ENCODE assay signal across 6 cellular contexts in the genomic region with DNA sequence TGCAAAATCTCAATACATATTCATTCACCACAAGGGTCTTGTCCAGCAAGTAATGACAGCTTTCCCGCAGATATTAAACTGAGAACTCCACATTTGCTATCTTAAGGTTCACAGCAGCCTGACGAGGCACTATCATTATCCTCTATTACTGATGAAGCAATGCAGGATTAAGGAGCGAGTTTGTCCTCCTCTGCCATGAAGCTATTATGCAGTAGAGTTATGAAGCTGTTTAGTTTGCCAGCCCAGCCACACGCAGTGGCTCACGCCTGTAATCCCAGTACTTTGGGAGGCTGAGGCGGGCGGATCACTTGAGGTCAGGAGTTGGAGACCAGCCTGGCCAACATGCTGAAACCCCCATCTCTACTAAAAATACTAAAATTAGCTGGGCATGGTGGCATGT. TPM values are rescaled to one million over a fixed set of nuclear protein-coding genes. Genes with fewer than 3 reads are reported as not detected.
DNase-seq lines count a peak whose midpoint lies in the region; ATAC-seq, FAIRE-seq and TF ChIP-seq lines count a peak whose summit lies in the region.
"Not testable (repeated sequence)": the region's sequence is repeated elsewhere in the genome, so short reads cannot be mapped to it uniquely, and the experiment has no call there.

No MANE protein-coding gene starts in this region.

- intact Hi-C loops in K562 (cut with micrococcal nuclease), result not testable (repeated sequence)

- H3K79me2 ChIP-seq in K562 (ENCODE audit: control insufficient read depth, insufficient read depth, low read length); neural cell (replicated peaks; ENCODE audit: insufficient read depth, low read length): not testable (repeated sequence)

- CTCF ChIA-PET in K562 (lab: Yijun Ruan, JAX; ENCODE audit: low intra/inter-chr PET ratio), result not testable (repeated sequence)

- not testable (repeated sequence) for FAIRE-seq in K562 (lab: Jason Lieb, UNC)

- TF ChIP-seq CTCF in WERI-Rb-1 (IDR thresholded peaks at IDR 0.05; ENCODE audit: low read depth, low read length); K562 (IDR thresholded peaks at IDR 0.05 in 2 of 3, conservative IDR thresholded peaks at IDR 0.05 in 1 of 3; ENCODE audit: insufficient read depth in 2 of 3, low read depth in 1 of 3, low read length in 3 of 3); fibroblast of villous mesenchyme (IDR thresholded peaks at IDR 0.05; ENCODE audit: insufficient read depth, low read depth, low read length); neural cell (IDR thresholded peaks at IDR 0.05; ENCODE audit: poor library complexity, severe bottlenecking): not testable (repeated sequence)

- TF ChIP-seq RAD21 in K562 (CRISPR knock-in tag; conservative IDR thresholded peaks at IDR 0.05 in 1 of 2, IDR thresholded peaks at IDR 0.05 in 1 of 2); neural cell (conservative IDR thresholded peaks at IDR 0.05): not testable (repeated sequence)

- H3K27ac ChIP-seq in WERI-Rb-1; K562 (ENCODE audit: extremely low read depth, low read depth, low read length); neural cell (ENCODE audit: low read length): not testable (repeated sequence)

- POLR2A ChIA-PET in K562 (lab: Yijun Ruan, JAX), result interaction anchor here (0.7 to 0.8 kb wide), 2 partner anchors 530 to 743 kb away, joined by 3 read pairs; no protein-coding TSS in a partner anchor

- H3K9me3 ChIP-seq in WERI-Rb-1 (ENCODE audit: severe bottlenecking); K562 (replicated peaks; ENCODE audit: control insufficient read depth, insufficient read depth, low read depth, low read length); neural cell (ENCODE audit: low read length): not testable (repeated sequence)

- not testable (repeated sequence) for H3K9me1 ChIP-seq in K562 (ENCODE audit: control insufficient read depth, insufficient read depth, low read length)

- DNase-seq in NCI-H2227 (lab: John Stamatoyannopoulos, UW; ENCODE audit: unreplicated experiment), result peak; percentile 64
- DNase-seq in NCI-H82 (lab: John Stamatoyannopoulos, UW), result peak; percentile 27
- peak; percentile 68 for DNase-seq in WERI-Rb-1
- not testable (repeated sequence) for DNase-seq in K562 (ENCODE audit: extremely low read depth in 1 of 4, low spot score in 3 of 4)
- DNase-seq in fibroblast of villous mesenchyme (ENCODE audit: low read depth), result peak; percentile 62

- H3K9me2 ChIP-seq in neural cell (ENCODE audit: insufficient read depth, low read length), result not testable (repeated sequence)

- not testable (repeated sequence) for H3K4me2 ChIP-seq in K562 (ENCODE audit: insufficient read depth, low read length); neural cell (ENCODE audit: low read length)

- not testable (repeated sequence) for ATAC-seq in K562

- not testable (repeated sequence) for H3F3A ChIP-seq in neural cell (ENCODE audit: insufficient read depth, low read length, poor library complexity, severe bottlenecking)

- 0% methylated on average over 7 of the region's 7 CpGs for WGBS in K562 (ENCODE audit: insufficient coverage, low coverage, missing lambda C conversion rate)

- H3K9ac ChIP-seq in K562 (ENCODE audit: insufficient read depth in 1 of 2, low read depth in 2 of 2, low read length in 2 of 2); neural cell (ENCODE audit: low read length): not testable (repeated sequence)

- in situ Hi-C loops in K562 (cut with MboI), result not testable (repeated sequence)

- not testable (repeated sequence) for TF ChIP-seq POLR2A in K562 (conservative IDR thresholded peaks at IDR 0.05)

- H2AFZ ChIP-seq in K562 (ENCODE audit: low read depth, low read length); neural cell (ENCODE audit: low read depth, low read length): not testable (repeated sequence)

- H4K20me1 ChIP-seq in K562 (replicated peaks; ENCODE audit: control insufficient read depth, insufficient read depth, low read length); neural cell (ENCODE audit: insufficient read depth): not testable (repeated sequence)

- H3K36me3 ChIP-seq in WERI-Rb-1; K562 (ENCODE audit: control insufficient read depth, insufficient read depth, low read length); neural cell (ENCODE audit: insufficient read depth, low read length): not testable (repeated sequence)

- not testable (repeated sequence) for H3K27me3 ChIP-seq in WERI-Rb-1 (ENCODE audit: insufficient read depth, low read depth, severe bottlenecking); neural cell (ENCODE audit: insufficient read depth, low read depth, low read length)
- H3K27me3 ChIP-seq in K562 (ENCODE audit: control insufficient read depth in 2 of 2, insufficient read depth in 2 of 2, low read length in 2 of 2), result peaks cover 8 to 30% of the 10 kb centered on the region in 2 experiments; a peak in 4 of 5 replicates

- H3K4me3 ChIP-seq in WERI-Rb-1 (ENCODE audit: low read depth, low read length); K562; fibroblast of villous mesenchyme (ENCODE audit: low read depth, low read length); neural cell (ENCODE audit: low read length): not testable (repeated sequence)

- not testable (repeated sequence) for BruUV-seq in K562 (replicated peaks; lab: Mats Ljungman, UMichigan)

- not testable (repeated sequence) for TF ChIP-seq EP300 in K562 (IDR thresholded peaks at IDR 0.05; ENCODE audit: low read length); neural cell (conservative IDR thresholded peaks at IDR 0.05; ENCODE audit: poor library complexity, severe bottlenecking)

- not testable (repeated sequence) for H3K4me1 ChIP-seq in K562 (replicated peaks in 1 of 2; ENCODE audit: control insufficient read depth in 2 of 2, insufficient read depth in 2 of 2, low read length in 2 of 2)

TF ChIP-seq in K562, 482 proteins besides CTCF, POLR2A, EP300 and RAD21 (continues in another document):
- peak; percentile 42 for TF ChIP-seq CBFA2T2 (conservative IDR thresholded peaks at IDR 0.05)
- TF ChIP-seq TEAD4 (IDR thresholded peaks at IDR 0.05; ENCODE audit: low read length), result peak; percentile 47
- not testable (repeated sequence) for TF ChIP-seq TEAD4 (CRISPR knock-in tag; IDR thresholded peaks at IDR 0.05; ENCODE audit: borderline replicate concordance)
- TF ChIP-seq TCF3 (CRISPR knock-in tag; IDR thresholded peaks at IDR 0.05), result peak; percentile 23; the same call in 1 of the 2 replicates

TF ChIP-seq in neural cell, 6 proteins besides CTCF, POLR2A, EP300 and RAD21:
- peak; percentile 48 for TF ChIP-seq POLR2AphosphoS5 (IDR thresholded peaks at IDR 0.05)

RNA-seq across cellular contexts. Expression of gene RASL11A, which starts 29.8 kb away (rescaled TPM):
- total RNA-seq in K562 (2011; cell fraction: chromatin; rRNA removed; ENCODE audit: low replicate concordance), result 1.3 and 1.5 TPM in 2 replicates
- total RNA-seq in K562 (2011; cell fraction: nucleolus; rRNA removed), result 0.67 and 1.3 TPM in 2 replicates
- 0.76 and 1.1 TPM in 2 replicates for total RNA-seq in K562 (2011; cell fraction: nucleoplasm; rRNA removed)
- 2.1 and 2.4 TPM in 2 replicates for total RNA-seq in K562 (2014; rRNA removed)
- total RNA-seq in K562 (2014; rRNA removed; fragmentation: Illumina TruSeq; extraction: Trizol), result 0.98 and 1.6 TPM in 2 replicates
- 0.80 and 0.87 TPM in 2 replicates for total RNA-seq in K562 (2015; rRNA removed; fragmentation: Illumina TruSeq; extraction: Trizol)
- total RNA-seq in K562 (2021), result 1.5 and 1.6 TPM in 2 replicates
- polyA plus RNA-seq in K562 (2011; rRNA removed), result 1.7 and 1.9 TPM in 2 replicates
- polyA plus RNA-seq in K562 (2011; cell fraction: cytosol; rRNA removed), result 1.1 and 3.8 TPM in 2 replicates
- 1.5 and 1.8 TPM in 2 replicates for polyA plus RNA-seq in K562 (2011; cell fraction: nucleus; rRNA removed)
- 0.66 and 0.82 TPM in 2 replicates for polyA plus RNA-seq in K562 (2012)
- 1.9 and 2.2 TPM in 2 replicates for polyA plus RNA-seq in K562 (2014; fragmentation: Illumina TruSeq; extraction: Trizol)
- polyA plus RNA-seq in K562 (2014; fragmentation: Nextera tagmentation; extraction: Ambion mirVana), result under 1 TPM in 1 of 2 experiments, not detected in 1; 0.11 TPM
- polyA plus RNA-seq in K562 (2014; rRNA removed), result 1.2 and 1.3 TPM in 2 replicates
- 1.5 and 5.9 TPM in 2 replicates for polyA minus RNA-seq in K562 (2011; rRNA and poly(A)+ RNA removed)
- 1.3 and 1.5 TPM in 2 replicates for polyA minus RNA-seq in K562 (2011; cell fraction: cytosol; rRNA and poly(A)+ RNA removed)
- 0.89 and 1.2 TPM in 2 replicates for polyA minus RNA-seq in K562 (2011; cell fraction: nucleus; rRNA and poly(A)+ RNA removed)
- total RNA-seq in fibroblast of villous mesenchyme, result 2.9 and 4.7 TPM in 2 replicates
- polyA plus RNA-seq in neural cell, result 1.7 and 4.5 TPM in 2 replicates
- polyA minus RNA-seq in neural cell, result 2.7 and 2.8 TPM in 2 replicates

RNA-seq across cellular contexts. Expression of gene RPL21, which starts 49.0 kb away (rescaled TPM):
- total RNA-seq in K562 (2011; cell fraction: chromatin; rRNA removed; ENCODE audit: low replicate concordance), result 116 and 190 TPM in 2 replicates
- total RNA-seq in K562 (2011; cell fraction: nucleolus; rRNA removed), result 265 and 279 TPM in 2 replicates
- 405 and 605 TPM in 2 replicates for total RNA-seq in K562 (2011; cell fraction: nucleoplasm; rRNA removed)
- total RNA-seq in K562 (2014; rRNA removed), result 622 and 852 TPM in 2 replicates
- 2,222 and 2,441 TPM in 2 replicates for total RNA-seq in K562 (2014; rRNA removed; fragmentation: Illumina TruSeq; extraction: Trizol)
- total RNA-seq in K562 (2015; rRNA removed; fragmentation: Illumina TruSeq; extraction: Trizol), result 2,046 and 2,206 TPM in 2 replicates
- 934 and 1,064 TPM in 2 replicates for total RNA-seq in K562 (2021)
- 1,361 and 1,676 TPM in 2 replicates for polyA plus RNA-seq in K562 (2011; rRNA removed)
- 259 and 574 TPM in 2 replicates for polyA plus RNA-seq in K562 (2011; cell fraction: cytosol; rRNA removed)
- 235 and 462 TPM in 2 replicates for polyA plus RNA-seq in K562 (2011; cell fraction: nucleus; rRNA removed)
- polyA plus RNA-seq in K562 (2012), result 1,432 and 2,024 TPM in 2 replicates
- 1,618 and 2,053 TPM in 2 replicates for polyA plus RNA-seq in K562 (2014; fragmentation: Illumina TruSeq; extraction: Trizol)
- 1,000 to 10,000 TPM; 3,327 to 4,203 TPM for polyA plus RNA-seq in K562 (2014; fragmentation: Nextera tagmentation; extraction: Ambion mirVana)
- 1,075 and 1,122 TPM in 2 replicates for polyA plus RNA-seq in K562 (2014; rRNA removed)
- polyA minus RNA-seq in K562 (2011; rRNA and poly(A)+ RNA removed), result 292 and 325 TPM in 2 replicates
- 160 and 201 TPM in 2 replicates for polyA minus RNA-seq in K562 (2011; cell fraction: cytosol; rRNA and poly(A)+ RNA removed)
- 137 and 395 TPM in 2 replicates for polyA minus RNA-seq in K562 (2011; cell fraction: nucleus; rRNA and poly(A)+ RNA removed)
- total RNA-seq in fibroblast of villous mesenchyme, result 535 and 661 TPM in 2 replicates
- 1,224 and 1,536 TPM in 2 replicates for polyA plus RNA-seq in neural cell
- polyA minus RNA-seq in neural cell, result 289 and 319 TPM in 2 replicates
